13 cellular contexts compared by ENCODE assay signal in the genomic region with DNA sequence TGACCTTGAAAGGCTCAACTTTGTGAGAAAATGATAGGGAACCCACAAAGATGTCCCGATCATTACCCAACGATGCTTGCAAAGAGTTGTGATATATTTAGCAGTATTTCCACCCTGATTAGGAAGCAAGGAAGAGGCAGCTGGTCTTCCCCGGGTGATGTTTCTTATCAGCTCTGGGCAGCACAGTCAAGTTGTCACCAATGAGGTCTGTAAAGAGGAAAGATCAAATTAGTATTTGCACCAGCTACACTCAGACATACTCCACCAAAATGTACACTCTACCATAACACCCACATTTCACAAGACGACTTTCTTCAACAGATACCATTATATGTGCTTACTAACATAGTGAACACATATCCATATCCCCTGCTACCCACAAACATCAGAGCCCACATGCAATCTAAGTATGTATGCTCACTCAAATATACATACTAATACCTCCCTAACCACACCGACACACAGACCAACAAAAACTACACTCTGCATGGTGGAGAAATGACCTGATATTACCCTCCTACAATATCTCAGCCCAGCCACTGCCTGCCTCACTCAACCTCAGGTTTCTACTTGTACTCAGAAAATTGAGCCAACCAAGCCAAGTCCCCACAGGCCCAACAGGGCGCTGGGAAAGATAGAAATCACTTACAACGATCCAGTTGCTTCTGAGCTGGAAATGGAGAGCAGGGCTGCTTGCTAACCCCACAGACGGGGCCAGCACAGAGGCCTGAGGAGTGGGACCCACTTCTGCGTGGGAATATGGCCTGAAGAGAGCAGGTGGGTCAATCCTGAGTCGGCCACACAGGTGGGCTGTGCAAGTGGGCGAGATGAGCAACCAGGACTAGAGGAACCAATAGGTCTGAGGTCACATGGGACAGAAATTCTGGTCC. TPM values are rescaled to one million over a fixed set of nuclear protein-coding genes. Genes with fewer than 3 reads are reported as not detected.
DNase-seq lines count a peak whose midpoint lies in the region; ATAC-seq and TF ChIP-seq lines count a peak whose summit lies in the region.
"Had no signal": no experiment of that assay in that cellular context is flagged by ENCODE, and none has a peak within 500 bp of the region (broad histone marks: within the 10 kb centered on the region; RNA-seq: fewer than 3 reads in every experiment).

No MANE protein-coding gene starts in this region.

- H3K4me1 ChIP-seq in right atrium auricular region = peaks cover 0 to 9% of the 10 kb centered on the region in 2 donors
- peaks cover 9% of the 10 kb centered on the region for H3K4me1 ChIP-seq in upper lobe of right lung

- H3K4me1 Mint-ChIP-seq in immature natural killer cell = peaks cover 41 to 76% of the 10 kb centered on the region in 2 donors

- H3K27me3 ChIP-seq in right atrium auricular region (no peaks in the 10 kb centered on the region), upper lobe of right lung (no peaks in the 10 kb centered on the region)

- H3K4me3 Mint-ChIP-seq in immature natural killer cell = peak overlapping the region in 1 of 5 donors; percentile 5
- H3K4me3 Mint-ChIP-seq: neural crest cell had no signal

- intact Hi-C loops in Right ventricle myocardium inferior (cut with DNase I) (no loop called here), upper lobe of right lung (cut with DNase I) (no loop called here)

- ATAC-seq in Right ventricle myocardium inferior = no peak
- ATAC-seq in upper lobe of right lung = no peak
- ATAC-seq in omental fat pad (ENCODE audit: low FRiP score) = no peak

- H3K27ac ChIP-seq in right atrium auricular region (peak overlapping the region; percentile 63 to 70), upper lobe of right lung (no peak overlapping the region)
- H3K27ac ChIP-seq: brain microvascular endothelial cell had no signal

- H3K4me3 ChIP-seq in right atrium auricular region = no peak overlapping the region
- H3K4me3 ChIP-seq in upper lobe of right lung = no peak overlapping the region

- TF ChIP-seq CTCF in right atrium auricular region (IDR thresholded peaks at IDR 0.05) (no peak), upper lobe of right lung (IDR thresholded peaks at IDR 0.05) (no peak), omental fat pad (IDR thresholded peaks at IDR 0.05) (no peak)

- no peaks in the 10 kb centered on the region for H3K36me3 Mint-ChIP-seq in immature natural killer cell

- peaks cover 15 to 20% (median 15%) of the 10 kb centered on the region in 3 donors for H3K27me3 Mint-ChIP-seq in immature natural killer cell (ENCODE audit: low read depth in 3 of 3)

- DNase-seq in right atrium auricular region (ENCODE audit: low spot score) (no peak), Right ventricle myocardium inferior (ENCODE audit: missing footprints) (no peak), OCI-M1 (lab: John Stamatoyannopoulos, UW) (peak; percentile 88), immature natural killer cell (no peak), upper lobe of right lung (peak; percentile 38), omental fat pad (ENCODE audit: low spot score) (no peak), NCI-H187 treated with DMSO at 0.1 percent for 48 hours (lab: John Stamatoyannopoulos, UW) (no peak), NCI-H1092 treated with DMSO at 0.1 percent for 48 hours (lab: John Stamatoyannopoulos, UW) (no peak)
- DNase-seq: AML-193; brain microvascular endothelial cell; NCI-H526; stimulated activated CD4-positive, alpha-beta T cell treated with anti-CD3 and anti-CD28 coated beads, Interleukin-2, amount 100 ng/mL, for 24 hours had no signal

- H3K27ac Mint-ChIP-seq in immature natural killer cell = peak overlapping the region; percentile 8 to 76 (median 34)

- no peaks in the 10 kb centered on the region for H3K9me3 Mint-ChIP-seq in immature natural killer cell
- H3K9me3 Mint-ChIP-seq: neural crest cell had no signal

- H3K36me3 ChIP-seq in right atrium auricular region = no peaks in the 10 kb centered on the region
- no peaks in the 10 kb centered on the region for H3K36me3 ChIP-seq in upper lobe of right lung
- H3K36me3 ChIP-seq: brain microvascular endothelial cell had no signal

- H3K9me3 ChIP-seq in right atrium auricular region (no peaks in the 10 kb centered on the region), upper lobe of right lung (no peaks in the 10 kb centered on the region)

RNA-seq across cellular contexts. Expression of gene BTG2, which starts 4.6 kb away (rescaled TPM):
- total RNA-seq in right atrium auricular region (100 to 1,000 TPM; 132 to 254 TPM), Right ventricle myocardium inferior (44.8 TPM), upper lobe of right lung (95.3 TPM), omental fat pad (100 to 1,000 TPM in 3 of 4 donors, 10 to 100 TPM in 1; 76.3 to 654 (median 238) TPM)
- polyA plus RNA-seq in immature natural killer cell = 100 to 1,000 TPM; 112 to 147 (median 127) TPM

RNA-seq across cellular contexts. Expression of gene FMOD, which starts 50.2 kb away (rescaled TPM):
- total RNA-seq in right atrium auricular region (100 to 1,000 TPM in 1 of 2 donors, 10 to 100 TPM in 1; 34.2 to 122 TPM), Right ventricle myocardium inferior (7.7 TPM), upper lobe of right lung (45.1 TPM), omental fat pad (100 to 1,000 TPM in 2 of 4 donors, 10 to 100 TPM in 2; 50.6 to 179 (median 90.4) TPM)
- not detected for polyA plus RNA-seq in immature natural killer cell

Comparison
In these comparisons a context has a peak if more than half of its experiments do, and no peak if none do; other contexts are left out.
1. DNase-seq: peak in OCI-M1 (single experiment) and upper lobe of right lung (single experiment); none in right atrium auricular region (single experiment), Right ventricle myocardium inferior (single experiment), immature natural killer cell (0 of 3), omental fat pad (single experiment), NCI-H187 treated with DMSO at 0.1 percent for 48 hours (single experiment) and NCI-H1092 treated with DMSO at 0.1 percent for 48 hours (single experiment).